Comparison of ENCODE assay signal across 8 cellular contexts in genomic region chr1:94926365-94926914, GRCh38. TPM values are rescaled to one million over a fixed set of nuclear protein-coding genes. Genes with fewer than 3 reads are reported as not detected.
DNase-seq lines count a peak whose midpoint lies in the region; ATAC-seq and TF ChIP-seq lines count a peak whose summit lies in the region.

No MANE protein-coding gene starts in this region.

- peaks cover 54 to 80% (median 65%) of the 10 kb centered on the region in 3 donors for H3K27me3 Mint-ChIP-seq in CD14-positive monocyte (ENCODE audit: low read depth in 3 of 3)
- H3K27me3 Mint-ChIP-seq in stimulated activated memory B cell treated with anti-CD40 and anti-IgM and Interleukin-4, amounts not matched to agents 10 μg/mL and 1 μg/mL and 100 μg/mL, for 72 hours = peaks cover 39% of the 10 kb centered on the region

- ATAC-seq in GM18861 (IDR thresholded peaks at IDR 0.05; ENCODE audit: unreplicated experiment) (peak; percentile 20), HG03066 (IDR thresholded peaks at IDR 0.05; ENCODE audit: low read depth, unreplicated experiment) (peak; percentile 7), left lobe of liver (peak; percentile 58)
- peak; percentile 55 for ATAC-seq in stimulated activated memory B cell treated with anti-CD40 and anti-IgM and Interleukin-4, amounts not matched to agents 10 μg/mL and 1 μg/mL and 100 μg/mL, for 72 hours

- H3K9me3 ChIP-seq in SJCRH30 (replicated peaks) = no peaks in the 10 kb centered on the region
- no peaks in the 10 kb centered on the region for H3K9me3 ChIP-seq in colonic mucosa

- TF ChIP-seq CTCF in CD14-positive monocyte (IDR thresholded peaks at IDR 0.05) (no peak), colonic mucosa (IDR thresholded peaks at IDR 0.05) (peak; percentile 44)

- peak overlapping the region; percentile 92 for H3K4me3 ChIP-seq in SJCRH30
- peak overlapping the region; percentile 74 for H3K4me3 ChIP-seq in colonic mucosa

- H3K27ac Mint-ChIP-seq in CD14-positive monocyte = no peak overlapping the region
- no peak overlapping the region for H3K27ac Mint-ChIP-seq in stimulated activated memory B cell treated with anti-CD40 and anti-IgM and Interleukin-4, amounts not matched to agents 10 μg/mL and 1 μg/mL and 100 μg/mL, for 72 hours

- H3K27me3 ChIP-seq in SJCRH30 (no peaks in the 10 kb centered on the region), colonic mucosa (no peaks in the 10 kb centered on the region)

- H3K9me3 Mint-ChIP-seq in CD14-positive monocyte = peaks cover 0 to 19% (median 8%) of the 10 kb centered on the region in 7 donors
- no peaks in the 10 kb centered on the region for H3K9me3 Mint-ChIP-seq in stimulated activated memory B cell treated with anti-CD40 and anti-IgM and Interleukin-4, amounts not matched to agents 10 μg/mL and 1 μg/mL and 100 μg/mL, for 72 hours

- intact Hi-C loops in CD14-positive monocyte (cut with micrococcal nuclease) = no loop called here
- intact Hi-C loops in colonic mucosa (cut with DNase I) = loop anchor here (5.0 kb wide), 1 partner anchor 64 kb away; no protein-coding TSS in a partner anchor

- peaks cover 12% of the 10 kb centered on the region for H3K4me1 Mint-ChIP-seq in CD14-positive monocyte
- peaks cover 27% of the 10 kb centered on the region for H3K4me1 Mint-ChIP-seq in stimulated activated memory B cell treated with anti-CD40 and anti-IgM and Interleukin-4, amounts not matched to agents 10 μg/mL and 1 μg/mL and 100 μg/mL, for 72 hours

- peak overlapping the region; percentile 59 to 89 for H3K4me3 Mint-ChIP-seq in CD14-positive monocyte
- peak overlapping the region; percentile 82 for H3K4me3 Mint-ChIP-seq in stimulated activated memory B cell treated with anti-CD40 and anti-IgM and Interleukin-4, amounts not matched to agents 10 μg/mL and 1 μg/mL and 100 μg/mL, for 72 hours

- H3K27ac ChIP-seq in SJCRH30 (peak overlapping the region; percentile 98), colonic mucosa (peak overlapping the region; percentile 98)

- peaks cover 29% of the 10 kb centered on the region for H3K36me3 ChIP-seq in SJCRH30
- no peaks in the 10 kb centered on the region for H3K36me3 ChIP-seq in colonic mucosa

- H3K4me1 ChIP-seq in SJCRH30 (peaks cover 11% of the 10 kb centered on the region), colonic mucosa (no peaks in the 10 kb centered on the region)

- DNase-seq in CD14-positive monocyte (ENCODE audit: low spot score) (no peak), SJCRH30 (peak; percentile 64 to 74), colonic mucosa (peak; percentile 60), left lobe of liver (ENCODE audit: low spot score) (peak; percentile 70), NCI-H128 (lab: John Stamatoyannopoulos, UW; ENCODE audit: unreplicated experiment) (no peak)

- H3K9ac ChIP-seq in colonic mucosa (ENCODE audit: low read depth in 2 of 2, low read length in 2 of 2) = peak overlapping the region; percentile 64 to 98

- H3K36me3 Mint-ChIP-seq in CD14-positive monocyte = peaks cover 3 to 10% of the 10 kb centered on the region in 2 donors
- H3K36me3 Mint-ChIP-seq in stimulated activated memory B cell treated with anti-CD40 and anti-IgM and Interleukin-4, amounts not matched to agents 10 μg/mL and 1 μg/mL and 100 μg/mL, for 72 hours = no peaks in the 10 kb centered on the region

RNA-seq across cellular contexts. Expression of gene CNN3, which starts 0.5 kb away (rescaled TPM):
- polyA plus RNA-seq in CD14-positive monocyte = under 1 TPM; 0.08 TPM
- total RNA-seq in SJCRH30 (2014; rRNA removed; shearing (Covaris generic)) = 380 and 387 TPM in 2 replicates
- total RNA-seq in colonic mucosa = 100 to 1,000 TPM; 117 to 164 TPM
- total RNA-seq in left lobe of liver = 80.2 TPM

Comparison
In these comparisons a context has a peak if more than half of its experiments do, and no peak if none do; other contexts are left out.
1. DNase-seq: peak in SJCRH30 (2 of 2), colonic mucosa (single experiment) and left lobe of liver (single experiment); none in CD14-positive monocyte (single experiment) and NCI-H128 (single experiment).
2. ATAC-seq: peak in every context shown above with its lines; median percentile 58 in left lobe of liver; 55 in stimulated activated memory B cell treated with anti-CD40 and anti-IgM and Interleukin-4, amounts not matched to agents 10 μg/mL and 1 μg/mL and 100 μg/mL, for 72 hours; 20 in GM18861; 7 in HG03066.